ENCODE assay signal across 21 cellular contexts in the genomic region with DNA sequence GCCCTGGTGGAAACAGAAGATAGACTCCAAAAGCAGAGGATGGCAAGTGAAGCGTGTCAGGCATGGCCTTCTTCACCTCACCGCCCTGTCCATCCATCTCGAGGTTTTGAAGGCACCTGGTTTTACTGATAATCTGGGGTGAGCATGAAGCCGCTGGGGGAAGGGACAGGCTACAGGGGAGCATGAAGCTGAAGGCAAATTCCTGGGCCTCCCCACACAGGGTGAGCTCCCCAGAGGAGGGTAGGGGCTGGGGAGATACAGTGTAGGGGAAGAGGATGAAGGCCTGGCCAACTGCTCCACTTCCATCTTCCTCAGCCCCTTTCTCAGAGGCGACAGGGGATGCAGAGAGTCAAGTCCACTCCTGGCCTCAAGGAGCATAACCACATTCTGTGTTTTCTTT.
A peak's percentile ranks its signal among the peaks of the same experiment; 100 is the strongest.
DNase-seq lines count a peak whose midpoint lies in the region; ATAC-seq and TF ChIP-seq lines count a peak whose summit lies in the region.
"Had no signal": no experiment of that assay in that cellular context is flagged by ENCODE, and none has a peak within 500 bp of the region (broad histone marks: within the 10 kb centered on the region; RNA-seq: fewer than 3 reads in every experiment).

No MANE protein-coding gene starts in this region.

- H3K4me3 ChIP-seq in esophagus squamous epithelium (no peak overlapping the region), stomach (no peak overlapping the region)
- H3K4me3 ChIP-seq: A549; BLaER1 treated with 17β-estradiol and CSF1 and Interleukin-3, amounts not matched to agents 10 nM and 100 nM; GM23248 had no signal

- intact Hi-C loops in CD14-positive monocyte (cut with micrococcal nuclease), result no loop called here
- intact Hi-C loops in esophagus squamous epithelium (cut with DNase I), result no loop called here
- intact Hi-C loops in stomach (cut with DNase I; ENCODE audit: low total_unique reads), result no loop called here

- H3K9me3 ChIP-seq in esophagus squamous epithelium (no peaks in the 10 kb centered on the region), stomach (no peaks in the 10 kb centered on the region)
- H3K9me3 ChIP-seq: A549; BE2C; BLaER1 treated with 17β-estradiol and CSF1 and Interleukin-3, amounts not matched to agents 10 nM and 100 nM; Caco-2 had no signal

- peaks cover 3% of the 10 kb centered on the region for H3K4me1 Mint-ChIP-seq in activated CD8-positive, alpha-beta memory T cell treated with anti-CD3 and anti-CD28 coated beads, Interleukin-2, amount 10 ng/mL, durations not matched to agents 7 days and 5 days
- H3K4me1 Mint-ChIP-seq in CD14-positive monocyte, result peaks cover 8% of the 10 kb centered on the region

- peaks cover 13 to 98% (median 59%) of the 10 kb centered on the region in 3 donors for H3K4me1 ChIP-seq in esophagus squamous epithelium
- H3K4me1 ChIP-seq in stomach, result peaks cover 44 to 83% (median 71%) of the 10 kb centered on the region in 4 donors

- H3K27ac ChIP-seq in esophagus squamous epithelium, result peak overlapping the region; percentile 12 to 95 (median 44)
- H3K27ac ChIP-seq in stomach, result peak overlapping the region in 4 of 5 donors; percentile 36 to 60 (median 48)
- H3K27ac ChIP-seq: A549; BLaER1 treated with 17β-estradiol and CSF1 and Interleukin-3, amounts not matched to agents 10 nM and 100 nM; GM23248 had no signal

- H3K9me3 Mint-ChIP-seq in activated CD8-positive, alpha-beta memory T cell treated with anti-CD3 and anti-CD28 coated beads, Interleukin-2, amount 10 ng/mL, durations not matched to agents 7 days and 5 days (ENCODE audit: low read depth), result no peaks in the 10 kb centered on the region
- H3K9me3 Mint-ChIP-seq in CD14-positive monocyte, result peaks cover 0 to 2% (median 0%) of the 10 kb centered on the region in 7 donors
- H3K9me3 Mint-ChIP-seq: CD8-positive, alpha-beta T cell had no signal

- H3K27me3 ChIP-seq in esophagus squamous epithelium (no peaks in the 10 kb centered on the region), stomach (no peaks in the 10 kb centered on the region)
- H3K27me3 ChIP-seq: BE2C had no signal

- CTCF ChIA-PET in activated CD8-positive, alpha-beta memory T cell treated with anti-CD3 and anti-CD28 coated beads, Interleukin-2, amount 10 ng/mL, durations not matched to agents 7 days and 5 days (lab: Charles Lee), result no interaction called here

- no peak overlapping the region for H3K27ac Mint-ChIP-seq in activated CD8-positive, alpha-beta memory T cell treated with anti-CD3 and anti-CD28 coated beads, Interleukin-2, amount 10 ng/mL, durations not matched to agents 7 days and 5 days
- H3K27ac Mint-ChIP-seq in CD14-positive monocyte, result no peak overlapping the region
- H3K27ac Mint-ChIP-seq: CD4-positive, CD25-positive, alpha-beta regulatory T cell; CD8-positive, alpha-beta T cell had no signal

- DNase-seq in activated CD8-positive, alpha-beta memory T cell treated with anti-CD3 and anti-CD28 coated beads, Interleukin-2, amount 50 U/mL, for 48 hours, result peak; percentile 32
- DNase-seq in activated CD8-positive, alpha-beta memory T cell treated with anti-CD3 and anti-CD28 coated beads, Interleukin-2, amount 10 ng/mL, durations not matched to agents 7 days and 5 days, result no peak
- DNase-seq in CD14-positive monocyte (ENCODE audit: low spot score) (peak; percentile 2), esophagus squamous epithelium (lab: John Stamatoyannopoulos, UW) (no peak), stomach (no peak)
- DNase-seq: 8988T; ACHN; AML-193; BE2C; Caco-2; CD4-positive, CD25-positive, alpha-beta regulatory T cell; CD8-positive, alpha-beta T cell; DMS153; DND-41; GM23248; H7; HCEC 1CT had no signal

- TF ChIP-seq CTCF in CD14-positive monocyte (IDR thresholded peaks at IDR 0.05), result no peak
- no peak for TF ChIP-seq CTCF in esophagus squamous epithelium (IDR thresholded peaks at IDR 0.05)
- TF ChIP-seq CTCF in stomach (IDR thresholded peaks at IDR 0.05), result no peak

- H3K4me3 Mint-ChIP-seq in activated CD8-positive, alpha-beta memory T cell treated with anti-CD3 and anti-CD28 coated beads, Interleukin-2, amount 10 ng/mL, durations not matched to agents 7 days and 5 days, result no peak overlapping the region
- H3K4me3 Mint-ChIP-seq in CD14-positive monocyte, result no peak overlapping the region
- H3K4me3 Mint-ChIP-seq: CD4-positive, CD25-positive, alpha-beta regulatory T cell; CD8-positive, alpha-beta T cell had no signal

- peaks cover 58% of the 10 kb centered on the region for H3K27me3 Mint-ChIP-seq in activated CD8-positive, alpha-beta memory T cell treated with anti-CD3 and anti-CD28 coated beads, Interleukin-2, amount 10 ng/mL, durations not matched to agents 7 days and 5 days
- peaks cover 11 to 37% (median 27%) of the 10 kb centered on the region in 3 donors for H3K27me3 Mint-ChIP-seq in CD14-positive monocyte (ENCODE audit: low read depth in 3 of 3)

- H3K36me3 ChIP-seq in esophagus squamous epithelium, result no peaks in the 10 kb centered on the region
- no peaks in the 10 kb centered on the region for H3K36me3 ChIP-seq in stomach
- H3K36me3 ChIP-seq: BE2C; BLaER1 treated with 17β-estradiol and CSF1 and Interleukin-3, amounts not matched to agents 10 nM and 100 nM had no signal

- WGBS in esophagus squamous epithelium, 2 donors, result 71 to 87% methylated on average over 2 to 5 of the region's 5 CpGs
- 87 to 97% (median 93%) methylated on average over 5 of the region's 5 CpGs for WGBS in stomach, 5 donors

- TF ChIP-seq POLR2A in esophagus squamous epithelium (IDR thresholded peaks at IDR 0.05) (no peak), stomach (IDR thresholded peaks at IDR 0.05) (no peak)

- H3K36me3 Mint-ChIP-seq in activated CD8-positive, alpha-beta memory T cell treated with anti-CD3 and anti-CD28 coated beads, Interleukin-2, amount 10 ng/mL, durations not matched to agents 7 days and 5 days, result no peaks in the 10 kb centered on the region
- H3K36me3 Mint-ChIP-seq in CD14-positive monocyte, result no peaks in the 10 kb centered on the region
- H3K36me3 Mint-ChIP-seq: CD4-positive, CD25-positive, alpha-beta regulatory T cell; CD8-positive, alpha-beta T cell had no signal

- ATAC-seq in activated CD8-positive, alpha-beta memory T cell treated with anti-CD3 and anti-CD28 coated beads, Interleukin-2, amount 10 ng/mL, durations not matched to agents 7 days and 5 days, result no peak
- ATAC-seq in HG02981 (IDR thresholded peaks at IDR 0.05; ENCODE audit: unreplicated experiment), result no peak
- no peak for ATAC-seq in GM18858 (IDR thresholded peaks at IDR 0.05; ENCODE audit: unreplicated experiment)
- ATAC-seq: A549; CD8-positive, alpha-beta T cell had no signal

- TF ChIP-seq EP300 in stomach (IDR thresholded peaks at IDR 0.05), result no peak

Comparison
In these comparisons a context has a peak if more than half of its experiments do, and no peak if none do; other contexts are left out.
1. DNase-seq: peak in activated CD8-positive, alpha-beta memory T cell treated with anti-CD3 and anti-CD28 coated beads, Interleukin-2, amount 50 U/mL, for 48 hours (single experiment) and CD14-positive monocyte (single experiment); none in activated CD8-positive, alpha-beta memory T cell treated with anti-CD3 and anti-CD28 coated beads, Interleukin-2, amount 10 ng/mL, durations not matched to agents 7 days and 5 days (single experiment), esophagus squamous epithelium (single experiment) and stomach (single experiment).